Comparison of ENCODE assay signal across 29 cellular contexts in the genomic region with DNA sequence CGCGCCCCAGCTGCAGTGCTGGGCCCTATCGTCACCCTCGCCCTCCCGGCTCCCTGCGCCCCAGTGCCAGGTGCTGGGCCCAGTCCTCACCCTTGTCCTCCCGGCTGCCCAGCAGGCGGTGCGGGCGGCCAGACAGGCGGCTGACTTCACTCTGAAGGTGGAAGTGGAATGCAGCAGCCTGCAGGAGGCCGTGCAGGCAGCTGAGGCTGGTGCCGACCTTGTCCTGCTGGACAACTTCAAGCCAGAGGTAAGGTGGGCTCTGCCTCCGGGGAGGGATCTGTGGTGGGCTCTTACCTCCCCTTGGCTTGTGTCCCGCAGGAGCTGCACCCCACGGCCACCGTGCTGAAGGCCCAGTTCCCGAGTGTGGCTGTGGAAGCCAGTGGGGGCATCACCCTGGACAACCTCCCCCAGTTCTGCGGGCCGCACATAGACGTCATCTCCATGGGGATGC. TPM values are rescaled to one million over a fixed set of nuclear protein-coding genes. Genes with fewer than 3 reads are reported as not detected.
"Had no signal": no experiment of that assay in that cellular context is flagged by ENCODE, and none has a peak within 500 bp of the region (broad histone marks: within the 10 kb centered on the region; RNA-seq: fewer than 3 reads in every experiment).

No MANE protein-coding gene starts in this region.

- H3K36me3 Mint-ChIP-seq: immature natural killer cell; stimulated activated memory B cell treated with anti-CD40 and anti-IgM and Interleukin-4, amounts not matched to agents 10 μg/mL and 1 μg/mL and 100 μg/mL, for 72 hours had no signal

- H3K27ac Mint-ChIP-seq: nephron progenitor cell; stimulated activated naive CD8-positive, alpha-beta T cell treated with anti-CD3 and anti-CD28 coated beads, Interleukin-15, Interleukin-2, amounts not matched to agents 100 ng/mL and 50 ng/mL, for 24 hours had no signal

- H3K27me3 ChIP-seq: esophagus muscularis mucosa, gastrocnemius medialis, ovary, spleen, upper lobe of left lung, vagina had no signal

- H3K4me3 Mint-ChIP-seq: immature natural killer cell; naive thymus-derived CD4-positive, alpha-beta T cell; nephron progenitor cell; stimulated activated memory B cell treated with anti-CD40 and anti-IgM and Interleukin-4, amounts not matched to agents 10 μg/mL and 1 μg/mL and 100 μg/mL, for 72 hours; stimulated activated naive CD8-positive, alpha-beta T cell treated with anti-CD3 and anti-CD28 coated beads, Interleukin-15, Interleukin-2, amounts not matched to agents 100 ng/mL and 50 ng/mL, for 24 hours had no signal

- H3K4me1 ChIP-seq: prostate gland had no signal

- ATAC-seq: gastrocnemius medialis; left cardiac atrium; left ventricle myocardium superior; naive thymus-derived CD4-positive, alpha-beta T cell; sciatic nerve; stimulated activated memory B cell treated with anti-CD40 and anti-IgM and Interleukin-4, amounts not matched to agents 10 μg/mL and 1 μg/mL and 100 μg/mL, for 72 hours had no signal

- H3K27ac ChIP-seq: coronary artery, esophagus muscularis mucosa, gastrocnemius medialis, neutrophil, ovary, prostate gland, spleen, tibial artery, upper lobe of left lung, vagina had no signal

- DNase-seq: effector CD4-positive, alpha-beta T cell; gastrocnemius medialis; immature natural killer cell; left cardiac atrium; left ventricle myocardium superior; mesendoderm; naive thymus-derived CD4-positive, alpha-beta T cell; nephron progenitor cell; ovary; spleen; stimulated activated CD4-positive, alpha-beta T cell treated with anti-CD3 and anti-CD28 coated beads, Interleukin-15, amount 100 ng/mL, for 24 hours; stimulated activated CD4-positive, alpha-beta T cell treated with anti-CD3 and anti-CD28 coated beads, Interleukin-1b, Interleukin-23, amount 100 ng/mL, for 48 hours; stimulated activated CD4-positive, alpha-beta T cell treated with anti-CD3 and anti-CD28 coated beads, Interleukin-4, amount 100 ng/mL, for 24 hours; tibial artery had no signal

- H3K9me3 ChIP-seq: esophagus muscularis mucosa, gastrocnemius medialis, neutrophil, ovary, prostate gland, tibial artery, upper lobe of left lung, vagina had no signal

- H3K36me3 ChIP-seq: esophagus muscularis mucosa, gastrocnemius medialis, neutrophil, ovary, prostate gland, spleen, tibial artery, upper lobe of left lung, vagina had no signal

- H3K9me3 Mint-ChIP-seq: immature natural killer cell; naive thymus-derived CD4-positive, alpha-beta T cell; stimulated activated naive CD8-positive, alpha-beta T cell treated with anti-CD3 and anti-CD28 coated beads, Interleukin-15, Interleukin-2, amounts not matched to agents 100 ng/mL and 50 ng/mL, for 24 hours had no signal

- H3K4me3 ChIP-seq: coronary artery, esophagus muscularis mucosa, gastrocnemius medialis, ovary, prostate gland, spleen, tibial artery, upper lobe of left lung, vagina had no signal

- H3K27me3 Mint-ChIP-seq: naive thymus-derived CD4-positive, alpha-beta T cell; stimulated activated memory B cell treated with anti-CD40 and anti-IgM and Interleukin-4, amounts not matched to agents 10 μg/mL and 1 μg/mL and 100 μg/mL, for 72 hours; stimulated activated naive CD8-positive, alpha-beta T cell treated with anti-CD3 and anti-CD28 coated beads, Interleukin-15, Interleukin-2, amounts not matched to agents 100 ng/mL and 50 ng/mL, for 24 hours had no signal

RNA-seq across cellular contexts. Expression of gene SPN, which starts 33.9 kb away (rescaled TPM):
- total RNA-seq: dermis microvascular lymphatic vessel endothelial cell, fibroblast of villous mesenchyme, lung microvascular endothelial cell had no signal

RNA-seq across cellular contexts. Expression of gene C16orf54, which starts 48.9 kb away (rescaled TPM):
- total RNA-seq: dermis microvascular lymphatic vessel endothelial cell, fibroblast of villous mesenchyme, lung microvascular endothelial cell, renal cortical epithelial cell, temporal lobe had no signal
- polyA plus RNA-seq: keratinocyte had no signal
